19 cellular contexts compared by ENCODE assay signal in the genomic region with DNA sequence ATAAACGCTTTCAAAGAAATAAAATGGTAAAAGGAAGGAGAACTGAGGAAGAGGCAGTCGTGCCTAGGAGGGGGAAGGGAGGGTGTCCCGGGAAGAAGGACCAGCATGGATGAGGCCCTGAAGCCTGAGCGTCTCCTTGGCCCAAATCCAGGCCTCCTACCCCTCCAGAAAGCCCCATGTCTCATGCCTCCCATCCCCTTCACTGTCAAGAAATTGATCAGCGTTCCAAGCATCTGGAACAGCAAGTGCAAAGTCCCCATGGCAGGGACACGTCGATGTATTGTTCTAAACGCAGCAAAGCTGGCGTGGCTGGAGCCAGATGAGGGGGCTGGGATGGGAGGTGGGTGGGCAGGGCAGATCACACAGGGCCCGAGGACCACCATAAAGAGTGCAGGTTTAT. TPM values are rescaled to one million over a fixed set of nuclear protein-coding genes. Genes with fewer than 3 reads are reported as not detected.
"Had no signal": no experiment of that assay in that cellular context is flagged by ENCODE, and none has a peak within 500 bp of the region (broad histone marks: within the 10 kb centered on the region; RNA-seq: fewer than 3 reads in every experiment).

No MANE protein-coding gene starts in this region.

- H3K9ac ChIP-seq: parathyroid adenoma had no signal

- H3K4me3 Mint-ChIP-seq: nephron had no signal

- H2AFZ ChIP-seq: parathyroid adenoma had no signal

- H3K9me3 ChIP-seq: suprapubic skin, upper lobe of right lung had no signal

- H3K27ac Mint-ChIP-seq: naive B cell, nephron had no signal

- H3K27ac ChIP-seq: cardiac muscle cell, coronary artery, parathyroid adenoma, sigmoid colon, suprapubic skin, tibial artery, upper lobe of right lung had no signal

- H3K79me2 ChIP-seq: parathyroid adenoma had no signal

- DNase-seq: cerebellar nuclear complex; effector memory CD4-positive, alpha-beta T cell; islet precursor cell; left ventricle myocardium superior; mesendoderm; naive B cell; sigmoid colon; small intestine; stimulated activated CD4-positive, alpha-beta T cell treated with anti-CD3 and anti-CD28 coated beads, Interleukin-2, amount 100 ng/mL, for 48 hours; stimulated activated naive CD4-positive, alpha-beta T cell treated with Interleukin-2 at 50 U/mL for 16 hours; tibial artery; upper lobe of right lung had no signal

- H3K27me3 ChIP-seq: sigmoid colon, tibial artery, upper lobe of right lung had no signal

- H3K4me1 ChIP-seq: parathyroid adenoma, suprapubic skin, tibial artery, upper lobe of right lung had no signal

- H3K4me1 Mint-ChIP-seq: nephron had no signal

- ATAC-seq: esophagus mucosa, upper lobe of right lung had no signal

- H3K36me3 ChIP-seq: cardiac muscle cell, sigmoid colon, suprapubic skin, tibial artery, upper lobe of right lung had no signal

- H3K4me3 ChIP-seq: cardiac muscle cell, coronary artery, sigmoid colon, suprapubic skin, tibial artery, upper lobe of right lung had no signal

RNA-seq across cellular contexts. Expression of a gene that starts 22.6 kb away (rescaled TPM):
- total RNA-seq: pulmonary artery endothelial cell had no signal
- polyA plus RNA-seq: cardiac muscle cell had no signal
